ENCODE assay signal across 8 cellular contexts in the genomic region with DNA sequence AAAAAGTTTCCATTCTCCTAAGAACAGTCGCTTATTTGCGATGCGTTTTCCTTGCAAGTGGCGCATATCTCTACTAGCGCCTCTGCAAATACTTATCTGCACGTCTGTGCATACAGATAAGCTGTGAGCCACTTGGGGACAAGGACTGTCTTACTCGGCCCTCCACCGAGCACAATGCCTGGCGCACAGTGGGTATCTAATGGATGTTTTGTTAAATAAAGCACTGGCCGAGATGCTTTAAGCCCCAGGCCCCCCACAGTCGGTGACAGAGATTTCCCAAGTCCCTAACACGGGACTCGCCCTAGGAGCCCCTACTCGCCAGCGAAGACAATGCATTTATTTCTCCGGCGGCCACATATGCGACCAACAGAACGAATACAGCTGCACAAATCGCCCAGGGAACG. TPM values are rescaled to one million over a fixed set of nuclear protein-coding genes. Genes with fewer than 3 reads are reported as not detected.
DNase-seq lines count a peak whose midpoint lies in the region; ATAC-seq and TF ChIP-seq lines count a peak whose summit lies in the region.

No MANE protein-coding gene starts in this region.

- ATAC-seq in CD4-positive, alpha-beta T cell (ENCODE audit: poor library complexity), result peak; percentile 40
- peak; percentile 29 for ATAC-seq in GM18858 (IDR thresholded peaks at IDR 0.05; ENCODE audit: unreplicated experiment)
- ATAC-seq in HG03025 (IDR thresholded peaks at IDR 0.05; ENCODE audit: low FRiP score, unreplicated experiment), result peak; percentile 30

- no peaks in the 10 kb centered on the region for H3K27me3 ChIP-seq in CD4-positive, alpha-beta T cell (ENCODE audit: control insufficient read depth, insufficient read depth, low read length)
- no peaks in the 10 kb centered on the region for H3K27me3 ChIP-seq in breast epithelium

- H3K4me3 ChIP-seq in breast epithelium, result peak overlapping the region; percentile 51 to 80 (median 68)

- TF ChIP-seq CTCF in CD4-positive, alpha-beta T cell (IDR thresholded peaks at IDR 0.05), result no peak
- TF ChIP-seq CTCF in breast epithelium (IDR thresholded peaks at IDR 0.05), result no peak

- no peaks in the 10 kb centered on the region for H3K4me1 ChIP-seq in breast epithelium

- POLR2A ChIA-PET in CD4-positive, alpha-beta T cell (lab: Charles Lee), result interaction anchor here (1.0 kb wide), 1 partner anchor 94 kb away, joined by 6 read pairs; a partner anchor contains a TSS

- peak overlapping the region; percentile 84 for H3K27ac Mint-ChIP-seq in CD4-positive, alpha-beta T cell

- H3K4me3 Mint-ChIP-seq in CD4-positive, alpha-beta T cell, result peak overlapping the region; percentile 97

- no peak for TF ChIP-seq POLR2A in breast epithelium (IDR thresholded peaks at IDR 0.05)

- no peaks in the 10 kb centered on the region for H3K27me3 Mint-ChIP-seq in CD4-positive, alpha-beta T cell

- H3K27ac ChIP-seq in CD4-positive, alpha-beta T cell (ENCODE audit: low read depth, low read length), result peak overlapping the region; percentile 46
- H3K27ac ChIP-seq in breast epithelium, result peak overlapping the region; percentile 34 to 50

- peaks cover 30% of the 10 kb centered on the region for H3K4me1 Mint-ChIP-seq in CD4-positive, alpha-beta T cell (ENCODE audit: low read depth)

- intact Hi-C loops in CD4-positive, alpha-beta T cell (cut with DNase I, micrococcal nuclease), result loop anchor here in 1 of 2 experiments (2.0 to 5.0 kb wide), 2 partner anchors 43 to 94 kb away; a partner anchor contains a TSS
- intact Hi-C loops in breast epithelium (cut with DNase I; ENCODE audit: low total_unique reads), result no loop called here

- no peaks in the 10 kb centered on the region for H3K9me3 Mint-ChIP-seq in CD4-positive, alpha-beta T cell

- peak in 3 of 10 experiments; percentile 6 to 10 (median 7) for DNase-seq in CD4-positive, alpha-beta T cell
- DNase-seq in NOMO-1 treated with DMSO at 0.1 percent for 48 hours (lab: John Stamatoyannopoulos, UW; ENCODE audit: unreplicated experiment) (peak; percentile 47), breast epithelium (ENCODE audit: low spot score in 2 of 2) (no peak), islet precursor cell (peak; percentile 61)
- DNase-seq in stimulated activated CD8-positive, alpha-beta memory T cell treated with anti-CD3 and anti-CD28 coated beads, Interleukin-7, amount 100 ng/mL, for 1 hour (ENCODE audit: low read depth in 2 of 2), result peak; percentile 0 to 1
- DNase-seq in activated CD8-positive, alpha-beta memory T cell treated with anti-CD3 and anti-CD28 coated beads, Interleukin-2, amount 50 U/mL, for 4 hours, result no peak

- CTCF ChIA-PET in CD4-positive, alpha-beta T cell (lab: Charles Lee), result no interaction called here

- H3K9me3 ChIP-seq in CD4-positive, alpha-beta T cell (ENCODE audit: control insufficient read depth, low read length), result no peaks in the 10 kb centered on the region
- H3K9me3 ChIP-seq in breast epithelium, result no peaks in the 10 kb centered on the region

- H3K36me3 Mint-ChIP-seq in CD4-positive, alpha-beta T cell (ENCODE audit: low read depth), result peaks cover 9% of the 10 kb centered on the region

- H3K36me3 ChIP-seq in breast epithelium, result no peaks in the 10 kb centered on the region

RNA-seq across cellular contexts. Expression of a gene that starts 0.5 kb away (rescaled TPM):
- total RNA-seq in CD4-positive, alpha-beta T cell, result 1 to 10 TPM; 3.3 to 3.6 TPM
- total RNA-seq in breast epithelium, result 10 to 100 TPM; 14.7 to 36.4 (median 22.6) TPM

RNA-seq across cellular contexts. Expression of a gene that starts 43.6 kb away (rescaled TPM):
- total RNA-seq in CD4-positive, alpha-beta T cell, result 1 to 10 TPM; 5.5 TPM
- 10 to 100 TPM; 14.4 to 27.1 (median 26.2) TPM for total RNA-seq in breast epithelium

Comparison
In these comparisons a context has a peak if more than half of its experiments do, and no peak if none do; other contexts are left out.
1. DNase-seq: peak in NOMO-1 treated with DMSO at 0.1 percent for 48 hours (single experiment), islet precursor cell (single experiment) and stimulated activated CD8-positive, alpha-beta memory T cell treated with anti-CD3 and anti-CD28 coated beads, Interleukin-7, amount 100 ng/mL, for 1 hour (2 of 2); none in breast epithelium (0 of 2) and activated CD8-positive, alpha-beta memory T cell treated with anti-CD3 and anti-CD28 coated beads, Interleukin-2, amount 50 U/mL, for 4 hours (single experiment).
2. Peak in every context shown above with its lines, with median percentiles within 50 percentile points of each other: ATAC-seq.